Comparison of ENCODE assay signal across 28 cellular contexts in the genomic region with DNA sequence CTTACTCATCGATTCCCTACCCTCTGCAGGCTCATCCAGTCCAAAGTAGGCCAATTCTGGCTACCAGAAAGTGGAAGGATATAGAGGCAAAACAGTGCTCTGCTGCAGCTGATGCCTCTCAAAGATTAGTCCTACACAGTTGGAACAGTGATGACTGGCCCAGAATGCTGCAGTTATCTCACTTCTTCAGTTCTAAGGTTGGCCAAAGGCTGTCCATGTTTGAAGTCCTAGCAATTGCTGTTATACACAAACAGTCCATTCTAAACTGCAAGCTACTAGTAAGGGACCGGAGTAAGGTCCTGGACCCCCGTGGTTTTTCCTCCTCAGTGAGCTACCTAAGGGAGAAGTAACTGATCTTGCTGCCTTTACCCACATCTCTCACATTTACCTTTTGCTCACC.
"Had no signal": no experiment of that assay in that cellular context is flagged by ENCODE, and none has a peak within 500 bp of the region (broad histone marks: within the 10 kb centered on the region; RNA-seq: fewer than 3 reads in every experiment).

No MANE protein-coding gene starts in this region.

- H3K4me3 ChIP-seq: stomach, suprapubic skin, testis, thoracic aorta, thyroid gland, tibial artery, tibial nerve, transverse colon, upper lobe of left lung, upper lobe of right lung, uterus, vagina had no signal

- H3K27me3 ChIP-seq: stomach, suprapubic skin, testis, thyroid gland, tibial artery, tibial nerve, transverse colon, upper lobe of left lung, upper lobe of right lung, uterus, vagina had no signal

- ATAC-seq: stimulated activated effector memory CD8-positive, alpha-beta T cell treated with anti-CD3 and anti-CD28 coated beads, Interleukin-12 subunit alpha, Interleukin-12 subunit beta, amount 100 ng/mL, for 72 hours; stimulated activated memory B cell treated with anti-CD40 and anti-IgM and Interleukin-4, amounts not matched to agents 10 μg/mL and 1 μg/mL and 100 μg/mL, for 72 hours; stimulated activated naive B cell treated with anti-CD40 and anti-IgM and Interleukin-4, amounts not matched to agents 10 μg/mL and 1 μg/mL and 100 μg/mL, for 72 hours; stimulated activated naive CD8-positive, alpha-beta T cell treated with anti-CD3 and anti-CD28 coated beads, Interleukin-15, amount 100 ng/mL, for 72 hours; stimulated activated naive CD8-positive, alpha-beta T cell treated with anti-CD3 and anti-CD28 coated beads, Interleukin-15, Interleukin-2, amounts not matched to agents 100 U/mL and 50 U/mL, for 24 hours; upper lobe of right lung had no signal

- H3K4me3 Mint-ChIP-seq: stimulated activated effector memory CD8-positive, alpha-beta T cell treated with anti-CD3 and anti-CD28 coated beads, Interleukin-12 subunit alpha, Interleukin-12 subunit beta, amount 100 ng/mL, for 72 hours; stimulated activated memory B cell treated with anti-CD40 and anti-IgM and Interleukin-4, amounts not matched to agents 10 μg/mL and 1 μg/mL and 100 μg/mL, for 72 hours; stimulated activated naive B cell treated with anti-CD40 and anti-IgM and Interleukin-4, amounts not matched to agents 10 μg/mL and 1 μg/mL and 100 μg/mL, for 72 hours; stimulated activated naive CD8-positive, alpha-beta T cell treated with anti-CD3 and anti-CD28 coated beads, Interleukin-15, amount 100 ng/mL, for 72 hours; stimulated activated naive CD8-positive, alpha-beta T cell treated with anti-CD3 and anti-CD28 coated beads, Interleukin-15, Interleukin-2, amounts not matched to agents 100 ng/mL and 50 ng/mL, for 24 hours; type B pancreatic cell had no signal

- H3K4me1 ChIP-seq: stomach, suprapubic skin, testis, thyroid gland, tibial artery, transverse colon, upper lobe of left lung, upper lobe of right lung, uterus, vagina had no signal

- DNase-seq: stimulated activated CD4-positive, alpha-beta T cell treated with anti-CD3 and anti-CD28 coated beads, Interleukin-2, amount 100 ng/mL, for 48 hours; stimulated activated CD4-positive, alpha-beta T cell treated with anti-CD3 and anti-CD28 coated beads, Interleukin-4, amount 100 ng/mL, for 1 hour; stimulated activated CD4-positive, alpha-beta T cell treated with anti-CD3 and anti-CD28 coated beads, Interleukin-4, amount 100 ng/mL, for 24 hours; stimulated activated CD4-positive, alpha-beta T cell treated with anti-CD3 and anti-CD28 coated beads, Interleukin-4, amount 100 ng/mL, for 4 hours; stimulated activated CD8-positive, alpha-beta memory T cell treated with anti-CD3 and anti-CD28 coated beads, Interleukin-4, amount 100 ng/mL, for 48 hours; stimulated activated naive B cell treated with anti-CD40 and anti-IgM and Interleukin-4, amounts not matched to agents 10 μg/mL and 1 μg/mL and 100 μg/mL, for 72 hours; stimulated activated naive CD4-positive, alpha-beta T cell; stimulated activated naive CD4-positive, alpha-beta T cell treated with Interleukin-2 at 50 U/mL for 16 hours; stimulated activated naive CD8-positive, alpha-beta T cell treated with anti-CD3 and anti-CD28 coated beads, Interleukin-15, amount 100 ng/mL, for 72 hours; stimulated activated naive CD8-positive, alpha-beta T cell treated with anti-CD3 and anti-CD28 coated beads, Interleukin-15, Interleukin-2, amounts not matched to agents 100 U/mL and 50 U/mL, for 24 hours; stomach; substantia nigra; testis; thyroid gland; tibial artery; transverse colon; upper lobe of left lung; upper lobe of right lung; uterus had no signal

- FAIRE-seq: urothelium cell line had no signal

- H3K36me3 ChIP-seq: stomach, suprapubic skin, thoracic aorta, thyroid gland, tibial artery, tibial nerve, transverse colon, upper lobe of left lung, upper lobe of right lung, uterus, vagina had no signal

- H3K36me3 Mint-ChIP-seq: stimulated activated effector memory CD8-positive, alpha-beta T cell treated with anti-CD3 and anti-CD28 coated beads, Interleukin-12 subunit alpha, Interleukin-12 subunit beta, amount 100 ng/mL, for 72 hours; stimulated activated memory B cell treated with anti-CD40 and anti-IgM and Interleukin-4, amounts not matched to agents 10 μg/mL and 1 μg/mL and 100 μg/mL, for 72 hours; stimulated activated naive B cell treated with anti-CD40 and anti-IgM and Interleukin-4, amounts not matched to agents 10 μg/mL and 1 μg/mL and 100 μg/mL, for 72 hours had no signal

- H3K27me3 Mint-ChIP-seq: stimulated activated naive CD8-positive, alpha-beta T cell treated with anti-CD3 and anti-CD28 coated beads, Interleukin-15, amount 100 ng/mL, for 72 hours; stimulated activated naive CD8-positive, alpha-beta T cell treated with anti-CD3 and anti-CD28 coated beads, Interleukin-15, Interleukin-2, amounts not matched to agents 100 ng/mL and 50 ng/mL, for 24 hours; type B pancreatic cell had no signal

- H3K27ac ChIP-seq: stomach, suprapubic skin, testis, thoracic aorta, thyroid gland, tibial artery, tibial nerve, transverse colon, upper lobe of left lung, upper lobe of right lung, uterus, vagina had no signal

- H3K9me3 ChIP-seq: stomach, suprapubic skin, testis, thoracic aorta, thyroid gland, tibial artery, tibial nerve, transverse colon, upper lobe of left lung, upper lobe of right lung, uterus, vagina had no signal

- H3K27ac Mint-ChIP-seq: stimulated activated effector memory CD8-positive, alpha-beta T cell treated with anti-CD3 and anti-CD28 coated beads, Interleukin-12 subunit alpha, Interleukin-12 subunit beta, amount 100 ng/mL, for 72 hours; stimulated activated memory B cell treated with anti-CD40 and anti-IgM and Interleukin-4, amounts not matched to agents 10 μg/mL and 1 μg/mL and 100 μg/mL, for 72 hours; stimulated activated naive B cell treated with anti-CD40 and anti-IgM and Interleukin-4, amounts not matched to agents 10 μg/mL and 1 μg/mL and 100 μg/mL, for 72 hours; stimulated activated naive CD8-positive, alpha-beta T cell treated with anti-CD3 and anti-CD28 coated beads, Interleukin-15, Interleukin-2, amounts not matched to agents 100 ng/mL and 50 ng/mL, for 24 hours; type B pancreatic cell had no signal

- H3K4me1 Mint-ChIP-seq: stimulated activated effector memory CD8-positive, alpha-beta T cell treated with anti-CD3 and anti-CD28 coated beads, Interleukin-12 subunit alpha, Interleukin-12 subunit beta, amount 100 ng/mL, for 72 hours; stimulated activated memory B cell treated with anti-CD40 and anti-IgM and Interleukin-4, amounts not matched to agents 10 μg/mL and 1 μg/mL and 100 μg/mL, for 72 hours; stimulated activated naive B cell treated with anti-CD40 and anti-IgM and Interleukin-4, amounts not matched to agents 10 μg/mL and 1 μg/mL and 100 μg/mL, for 72 hours; stimulated activated naive CD8-positive, alpha-beta T cell treated with anti-CD3 and anti-CD28 coated beads, Interleukin-15, amount 100 ng/mL, for 72 hours had no signal

- H3K9me3 Mint-ChIP-seq: stimulated activated effector memory CD8-positive, alpha-beta T cell treated with anti-CD3 and anti-CD28 coated beads, Interleukin-12 subunit alpha, Interleukin-12 subunit beta, amount 100 ng/mL, for 72 hours; stimulated activated memory B cell treated with anti-CD40 and anti-IgM and Interleukin-4, amounts not matched to agents 10 μg/mL and 1 μg/mL and 100 μg/mL, for 72 hours; stimulated activated naive B cell treated with anti-CD40 and anti-IgM and Interleukin-4, amounts not matched to agents 10 μg/mL and 1 μg/mL and 100 μg/mL, for 72 hours; stimulated activated naive CD8-positive, alpha-beta T cell treated with anti-CD3 and anti-CD28 coated beads, Interleukin-15, amount 100 ng/mL, for 72 hours; stimulated activated naive CD8-positive, alpha-beta T cell treated with anti-CD3 and anti-CD28 coated beads, Interleukin-15, Interleukin-2, amounts not matched to agents 100 ng/mL and 50 ng/mL, for 24 hours had no signal
